ENCODE assay signal across 8 cellular contexts in genomic region chr2:9178905-9179571, GRCh38. TPM values are rescaled to one million over a fixed set of nuclear protein-coding genes. Genes with fewer than 3 reads are reported as not detected.
DNase-seq lines count a peak whose midpoint lies in the region; ATAC-seq and FAIRE-seq lines count a peak whose summit lies in the region.

No MANE protein-coding gene starts in this region.

- ATAC-seq in activated naive CD8-positive, alpha-beta T cell treated with anti-CD3 and anti-CD28 coated beads, Interleukin-2, amount 50 U/mL, for 24 hours, result no peak

- H3K27ac ChIP-seq in small intestine (ENCODE audit: low read depth in 1 of 2, low read length in 1 of 2), result peak overlapping the region in 1 of 2 donors; percentile 90

- no peak overlapping the region for H3K4me3 ChIP-seq in small intestine (ENCODE audit: low read depth in 1 of 2, low read length in 2 of 2)

- peaks cover 0 to 5% of the 10 kb centered on the region in 2 donors for H3K4me1 ChIP-seq in small intestine (ENCODE audit: control insufficient read depth in 2 of 2, insufficient read depth in 1 of 2, low read depth in 1 of 2, low read length in 1 of 2)

- H3K27ac Mint-ChIP-seq in activated naive CD8-positive, alpha-beta T cell treated with anti-CD3 and anti-CD28 coated beads, Interleukin-2, amount 50 U/mL, for 24 hours, result no peak overlapping the region

- DNase-seq in EH (ENCODE audit: low read depth) (peak; percentile 88), NCI-H1048 (lab: John Stamatoyannopoulos, UW) (peak; percentile 71), amniotic stem cell (lab: John Stamatoyannopoulos, UW) (peak; percentile 46), inferior parietal cortex (ENCODE audit: extremely low spot score) (peak; percentile 33), small intestine (peak; percentile 73), 8988T (no peak)
- no peak for DNase-seq in central memory CD4-positive, alpha-beta T cell
- no peak for DNase-seq in activated naive CD8-positive, alpha-beta T cell treated with anti-CD3 and anti-CD28 coated beads, Interleukin-2, amount 50 U/mL, for 24 hours

- H3K4me3 Mint-ChIP-seq in activated naive CD8-positive, alpha-beta T cell treated with anti-CD3 and anti-CD28 coated beads, Interleukin-2, amount 50 U/mL, for 24 hours, result no peak overlapping the region

- H3K9me3 ChIP-seq in small intestine (ENCODE audit: control insufficient read depth, low read depth), result no peaks in the 10 kb centered on the region

- FAIRE-seq in small intestine (lab: Jason Lieb, UNC), result no peak

- no peaks in the 10 kb centered on the region for H3K27me3 ChIP-seq in small intestine (ENCODE audit: control insufficient read depth in 2 of 2, insufficient read depth in 2 of 2, low read length in 2 of 2)

- peaks cover 17% of the 10 kb centered on the region for H3K27me3 Mint-ChIP-seq in activated naive CD8-positive, alpha-beta T cell treated with anti-CD3 and anti-CD28 coated beads, Interleukin-2, amount 50 U/mL, for 24 hours

- peaks cover 3% of the 10 kb centered on the region for H3K9me3 Mint-ChIP-seq in activated naive CD8-positive, alpha-beta T cell treated with anti-CD3 and anti-CD28 coated beads, Interleukin-2, amount 50 U/mL, for 24 hours

- H3K36me3 ChIP-seq in small intestine (ENCODE audit: control insufficient read depth in 2 of 2, insufficient read depth in 2 of 2, low read length in 2 of 2), result no peaks in the 10 kb centered on the region

- 22 to 42% (median 32%) methylated on average over 13 of the region's 13 CpGs for WGBS in small intestine, 3 donors

- no peaks in the 10 kb centered on the region for H3K36me3 Mint-ChIP-seq in activated naive CD8-positive, alpha-beta T cell treated with anti-CD3 and anti-CD28 coated beads, Interleukin-2, amount 50 U/mL, for 24 hours (ENCODE audit: low read depth)

- no peaks in the 10 kb centered on the region for H3K4me1 Mint-ChIP-seq in activated naive CD8-positive, alpha-beta T cell treated with anti-CD3 and anti-CD28 coated beads, Interleukin-2, amount 50 U/mL, for 24 hours

RNA-seq across cellular contexts. Expression of gene ASAP2, which starts 27.6 kb away (rescaled TPM):
- polyA plus RNA-seq in small intestine, result 10 to 100 TPM; 10.8 to 21.9 (median 14.6) TPM

Comparison
In these comparisons a context has a peak if more than half of its experiments do, and no peak if none do; other contexts are left out.
1. DNase-seq: peak in EH (single experiment), NCI-H1048 (single experiment), amniotic stem cell (single experiment), inferior parietal cortex (single experiment) and small intestine (single experiment); none in 8988T (single experiment), central memory CD4-positive, alpha-beta T cell (single experiment) and activated naive CD8-positive, alpha-beta T cell treated with anti-CD3 and anti-CD28 coated beads, Interleukin-2, amount 50 U/mL, for 24 hours (single experiment).